8 cellular contexts compared by ENCODE assay signal in genomic region chr16:21626659-21627277, GRCh38. TPM values are rescaled to one million over a fixed set of nuclear protein-coding genes. Genes with fewer than 3 reads are reported as not detected.
DNase-seq lines count a peak whose midpoint lies in the region; ATAC-seq, FAIRE-seq and TF ChIP-seq lines count a peak whose summit lies in the region.

No MANE protein-coding gene starts in this region.

- H3K9me3 ChIP-seq in osteoblast (ENCODE audit: low read depth, low read length): no peaks in the 10 kb centered on the region

- peaks cover 39% of the 10 kb centered on the region for H3K4me1 ChIP-seq in osteoblast (ENCODE audit: insufficient read depth, low read length)

- peak overlapping the region; percentile 76 for H3K4me2 ChIP-seq in osteoblast (ENCODE audit: insufficient read depth, low read length)

- DNase-seq in GM04504 (ENCODE audit: low read depth): peak; percentile 94
- DNase-seq in RWPE1 (ENCODE audit: low spot score): peak; percentile 73
- peak; percentile 83 for DNase-seq in osteoblast (ENCODE audit: insufficient read length, low spot score, missing footprints)
- DNase-seq in NK-92 (lab: John Stamatoyannopoulos, UW; ENCODE audit: unreplicated experiment): no peak
- no peak for DNase-seq in H7
- DNase-seq in COLO668 (lab: John Stamatoyannopoulos, UW; ENCODE audit: unreplicated experiment): no peak

- FAIRE-seq in endometrium (lab: Jason Lieb, UNC): peak; percentile 94

- H3K27ac ChIP-seq in RWPE1 (no peak overlapping the region), osteoblast (ENCODE audit: low read depth, low read length) (peak overlapping the region; percentile 92)

- CTCF ChIA-PET in RWPE1 (lab: Yijun Ruan, JAX): interaction anchor here (0.5 kb wide), 1 partner anchor 14 kb away, joined by 6 read pairs; no protein-coding TSS in a partner anchor

- no peak overlapping the region for H2AFZ ChIP-seq in osteoblast (ENCODE audit: low read length)

- peaks cover 9% of the 10 kb centered on the region for H3K36me3 ChIP-seq in osteoblast (ENCODE audit: insufficient read depth, low read length)
- H3K36me3 ChIP-seq in H7 (replicated peaks; ENCODE audit: control insufficient read depth, insufficient read depth, low read length): peaks cover 5% of the 10 kb centered on the region; the same call in 1 of the 2 replicates

- POLR2A ChIA-PET in RWPE1 (lab: Yijun Ruan, JAX; ENCODE audit: low non-redundant PET): no interaction called here

- peak overlapping the region; percentile 33 for H3K4me3 ChIP-seq in osteoblast (ENCODE audit: insufficient read depth, low read length)
- no peak overlapping the region for H3K4me3 ChIP-seq in H7 (ENCODE audit: insufficient read depth, low read depth, low read length)

- H3K27me3 ChIP-seq in osteoblast (ENCODE audit: insufficient read depth, low read length) (no peaks in the 10 kb centered on the region), H7 (ENCODE audit: control insufficient read depth, insufficient read depth, low read length) (no peaks in the 10 kb centered on the region)

- no peaks in the 10 kb centered on the region for H4K20me1 ChIP-seq in osteoblast (ENCODE audit: insufficient read depth, low read length)

- no peak for TF ChIP-seq CTCF in RWPE1 (conservative IDR thresholded peaks at IDR 0.05; ENCODE audit: low read depth)
- TF ChIP-seq CTCF in osteoblast (IDR thresholded peaks at IDR 0.05; ENCODE audit: extremely low read depth, low read depth, low read length): no peak

- peaks cover 45% of the 10 kb centered on the region for H3K79me2 ChIP-seq in osteoblast (ENCODE audit: insufficient read depth, low read length)

- no peak for ATAC-seq in HG02970 (IDR thresholded peaks at IDR 0.05; ENCODE audit: low FRiP score, unreplicated experiment)

RNA-seq across cellular contexts. Expression of gene IGSF6, which starts 25.6 kb away (rescaled TPM):
- total RNA-seq in osteoblast: under 0.01 and 0.36 TPM in 2 replicates
- not detected in 2 replicates for total RNA-seq in H7 (2014; rRNA removed; shearing (Covaris generic))

RNA-seq across cellular contexts. Expression of gene METTL9, which starts 27.4 kb away (rescaled TPM):
- 170 and 210 TPM in 2 replicates for total RNA-seq in osteoblast
- 163 and 173 TPM in 2 replicates for total RNA-seq in H7 (2014; rRNA removed; shearing (Covaris generic))

RNA-seq across cellular contexts. Expression of gene OTOA, which starts 37.0 kb away (rescaled TPM):
- total RNA-seq in osteoblast: under 0.01 TPM in 2 replicates
- total RNA-seq in H7 (2014; rRNA removed; shearing (Covaris generic)): not detected in 2 replicates

Comparison
In these comparisons a context has a peak if more than half of its experiments do, and no peak if none do; other contexts are left out.
1. DNase-seq: peak in GM04504 (single experiment), RWPE1 (single experiment) and osteoblast (single experiment); none in NK-92 (single experiment), H7 (single experiment) and COLO668 (single experiment).